7 cellular contexts compared by ENCODE assay signal in genomic region chr3:160574636-160575035, GRCh38.
"Had no signal": no experiment of that assay in that cellular context is flagged by ENCODE, and none has a peak within 500 bp of the region (broad histone marks: within the 10 kb centered on the region; RNA-seq: fewer than 3 reads in every experiment).

No MANE protein-coding gene starts in this region.

- DNase-seq: GDM1, GF-D8 had no signal

- FAIRE-seq: G401.6, GM12891, GM12892, GM18507, GM19239 had no signal
